16 cellular contexts compared by ENCODE assay signal in the genomic region with DNA sequence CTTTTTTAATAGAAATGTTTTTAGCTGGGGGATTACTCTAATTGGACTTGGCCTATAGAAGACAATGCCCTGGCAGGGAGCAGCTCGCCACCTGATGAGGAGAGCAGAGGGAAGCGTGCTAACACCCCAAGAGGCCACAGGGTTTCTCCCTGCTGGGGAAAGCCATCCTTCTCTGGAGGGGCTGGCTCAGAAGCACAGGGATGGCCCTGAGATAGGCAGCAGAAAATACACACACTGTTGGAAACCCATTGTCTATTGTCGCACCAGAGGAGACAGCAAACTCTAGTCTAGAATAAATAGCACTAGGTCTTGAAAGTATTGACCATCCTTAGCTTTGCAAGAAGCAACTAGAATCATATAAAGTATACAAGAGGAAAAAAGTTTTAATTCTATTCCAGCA. TPM values are rescaled to one million over a fixed set of nuclear protein-coding genes. Genes with fewer than 3 reads are reported as not detected.
DNase-seq lines count a peak whose midpoint lies in the region; ATAC-seq and TF ChIP-seq lines count a peak whose summit lies in the region.
"Had no signal": no experiment of that assay in that cellular context is flagged by ENCODE, and none has a peak within 500 bp of the region (broad histone marks: within the 10 kb centered on the region; RNA-seq: fewer than 3 reads in every experiment).

No MANE protein-coding gene starts in this region.

- no peaks in the 10 kb centered on the region for H3K9me3 Mint-ChIP-seq in neural crest cell
- no peaks in the 10 kb centered on the region for H3K9me3 Mint-ChIP-seq in activated CD8-positive, alpha-beta T cell treated with anti-CD3 and anti-CD28 coated beads for 36 hours

- CTCF ChIA-PET in activated CD8-positive, alpha-beta T cell treated with anti-CD3 and anti-CD28 coated beads for 36 hours (lab: Charles Lee), result no interaction called here

- no peak for TF ChIP-seq CTCF in neural crest cell (conservative IDR thresholded peaks at IDR 0.05)
- no peak for TF ChIP-seq CTCF in activated CD8-positive, alpha-beta T cell treated with anti-CD3 and anti-CD28 coated beads for 36 hours (IDR thresholded peaks at IDR 0.05)

- no peaks in the 10 kb centered on the region for H3K36me3 Mint-ChIP-seq in neural crest cell (ENCODE audit: low read depth)
- no peaks in the 10 kb centered on the region for H3K36me3 Mint-ChIP-seq in activated CD8-positive, alpha-beta T cell treated with anti-CD3 and anti-CD28 coated beads for 36 hours (ENCODE audit: low read depth)
- H3K36me3 Mint-ChIP-seq: CD8-positive, alpha-beta memory T cell had no signal

- no peak overlapping the region for H3K4me3 Mint-ChIP-seq in neural crest cell
- H3K4me3 Mint-ChIP-seq in activated CD8-positive, alpha-beta T cell treated with anti-CD3 and anti-CD28 coated beads for 36 hours, result no peak overlapping the region
- H3K4me3 Mint-ChIP-seq: CD8-positive, alpha-beta memory T cell had no signal

- peak overlapping the region; percentile 5 for H3K27ac Mint-ChIP-seq in neural crest cell (ENCODE audit: unreplicated experiment)
- H3K27ac Mint-ChIP-seq in activated CD8-positive, alpha-beta T cell treated with anti-CD3 and anti-CD28 coated beads for 36 hours, result no peak overlapping the region
- H3K27ac Mint-ChIP-seq: CD8-positive, alpha-beta memory T cell had no signal

- ATAC-seq in activated CD8-positive, alpha-beta T cell treated with anti-CD3 and anti-CD28 coated beads for 36 hours, result no peak
- ATAC-seq: HepG2 had no signal

- intact Hi-C loops in activated CD8-positive, alpha-beta T cell treated with anti-CD3 and anti-CD28 coated beads for 36 hours (cut with micrococcal nuclease), result no loop called here

- POLR2A ChIA-PET in activated CD8-positive, alpha-beta T cell treated with anti-CD3 and anti-CD28 coated beads for 36 hours (lab: Charles Lee), result no interaction called here

- H3K27me3 Mint-ChIP-seq in neural crest cell (ENCODE audit: low read depth), result peaks cover 54% of the 10 kb centered on the region
- peaks cover 20% of the 10 kb centered on the region for H3K27me3 Mint-ChIP-seq in activated CD8-positive, alpha-beta T cell treated with anti-CD3 and anti-CD28 coated beads for 36 hours

- DNase-seq in COR-L47 (lab: John Stamatoyannopoulos, UW) (peak; percentile 67), NCI-H146 treated with DMSO at 0.1 percent for 48 hours (lab: John Stamatoyannopoulos, UW; ENCODE audit: unreplicated experiment) (peak; percentile 30), caudate nucleus (lab: John Stamatoyannopoulos, UW) (peak in 15 of 61 donors; percentile 24 to 54 (median 36)), neural crest cell (ENCODE audit: low read depth, low spot score) (no peak), NCI-H446 (lab: John Stamatoyannopoulos, UW) (no peak)
- no peak for DNase-seq in activated T-cell treated with anti-CD3 and anti-CD28 coated beads, Interleukin-2, amount 50 U/mL, for 1 hour
- no peak for DNase-seq in activated CD8-positive, alpha-beta T cell treated with anti-CD3 and anti-CD28 coated beads for 36 hours
- DNase-seq in NK-92 treated with Interleukin-12 subunit alpha and Interleukin-12 subunit beta, amount 100 ng/mL, for 24 hours (lab: John Stamatoyannopoulos, UW), result no peak
- DNase-seq: CD8-positive, alpha-beta memory T cell; DND-41; KG1; NCI-H1436; NCI-H2227 treated with DMSO at 0.1 percent for 48 hours; NCI-H526 treated with DMSO at 0.1 percent for 48 hours had no signal

- H3K4me1 Mint-ChIP-seq in neural crest cell, result peaks cover 6% of the 10 kb centered on the region
- H3K4me1 Mint-ChIP-seq in activated CD8-positive, alpha-beta T cell treated with anti-CD3 and anti-CD28 coated beads for 36 hours (ENCODE audit: low read depth), result peaks cover 3% of the 10 kb centered on the region

- H3K27ac ChIP-seq in caudate nucleus (ENCODE audit: low read depth, low read length), result peak overlapping the region; percentile 93
- H3K27ac ChIP-seq: BLaER1 treated with 17β-estradiol and CSF1 and Interleukin-3, amounts not matched to agents 10 nM and 100 nM had no signal

RNA-seq across cellular contexts. Expression of a gene that starts 5.4 kb away (rescaled TPM):
- total RNA-seq in neural crest cell, result 0.05 and 0.41 TPM in 2 replicates
- not detected for total RNA-seq in activated CD8-positive, alpha-beta T cell treated with anti-CD3 and anti-CD28 coated beads for 36 hours
- total RNA-seq: CD8-positive, alpha-beta memory T cell had no signal

Comparison
In these comparisons a context has a peak if more than half of its experiments do, and no peak if none do; other contexts are left out.
1. DNase-seq: peak in COR-L47 (single experiment) and NCI-H146 treated with DMSO at 0.1 percent for 48 hours (single experiment); none in neural crest cell (single experiment), activated T-cell treated with anti-CD3 and anti-CD28 coated beads, Interleukin-2, amount 50 U/mL, for 1 hour (single experiment), activated CD8-positive, alpha-beta T cell treated with anti-CD3 and anti-CD28 coated beads for 36 hours (single experiment), NK-92 treated with Interleukin-12 subunit alpha and Interleukin-12 subunit beta, amount 100 ng/mL, for 24 hours (single experiment) and NCI-H446 (0 of 2).